ENCODE assay signal across 1 cellular context in genomic region chr13:47556703-47557102, GRCh38.
TF ChIP-seq lines count a peak whose summit lies in the region.

No MANE protein-coding gene starts in this region.

TF ChIP-seq in SK-N-SH, 30 proteins besides CTCF, POLR2A, EP300 and RAD21 (continued from another document):
- TF ChIP-seq REST (IDR thresholded peaks at IDR 0.05; ENCODE audit: low read depth, low read length): peak; percentile 79
- TF ChIP-seq CHD2 (IDR thresholded peaks at IDR 0.05; ENCODE audit: low read length, partially characterized antibody): no peak
- no peak for TF ChIP-seq JUND (IDR thresholded peaks at IDR 0.05)
